ENCODE assay signal across 27 cellular contexts in the genomic region with DNA sequence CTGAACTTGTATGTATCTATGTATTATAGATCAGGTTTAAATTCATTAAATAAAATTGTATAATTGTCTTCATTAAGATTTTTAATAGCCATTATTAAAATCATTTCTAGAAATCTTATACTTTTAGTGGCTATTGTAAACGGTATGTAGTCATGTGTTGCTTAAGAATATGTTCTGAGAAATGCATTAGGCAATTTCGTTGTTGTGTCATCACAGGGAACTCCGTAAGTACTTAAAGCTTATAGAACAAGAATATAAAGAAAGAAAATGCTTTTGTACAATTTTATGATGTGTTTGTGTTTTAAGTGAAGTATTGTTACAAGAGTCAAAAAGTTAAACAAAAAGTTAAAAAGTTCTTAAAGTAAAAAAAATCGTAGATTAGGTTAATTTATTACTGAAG.
"Had no signal": no experiment of that assay in that cellular context is flagged by ENCODE, and none has a peak within 500 bp of the region (broad histone marks: within the 10 kb centered on the region; RNA-seq: fewer than 3 reads in every experiment).

No MANE protein-coding gene starts in this region.

- H3K27ac ChIP-seq: KMS-11, Peyer's patch, RWPE1, SJCRH30, VCaP had no signal

- H3K9ac ChIP-seq: KMS-11, SK-N-SH had no signal

- H3K9me3 ChIP-seq: MG63, Peyer's patch, SJCRH30, SK-N-SH had no signal

- H3K4me3 ChIP-seq: MG63, Peyer's patch, SJCRH30 had no signal

- H3K27me3 ChIP-seq: MG63, Peyer's patch, SJCRH30 had no signal

- H3K4me1 Mint-ChIP-seq: activated CD4-positive, alpha-beta memory T cell treated with anti-CD3 and anti-CD28 coated beads, Interleukin-2, amount 10 ng/mL, durations not matched to agents 7 days and 5 days; activated T-helper 17 cell treated with anti-CD3 and anti-CD28 coated beads, Interleukin-2, amount 50 U/mL, for 72 hours had no signal

- H3K27ac Mint-ChIP-seq: activated CD4-positive, alpha-beta memory T cell treated with anti-CD3 and anti-CD28 coated beads, Interleukin-2, amount 10 ng/mL, durations not matched to agents 7 days and 5 days; activated naive CD4-positive, alpha-beta T cell treated with anti-CD3 and anti-CD28 coated beads for 36 hours; activated naive CD8-positive, alpha-beta T cell; activated T-helper 17 cell treated with anti-CD3 and anti-CD28 coated beads, Interleukin-2, amount 50 U/mL, for 72 hours had no signal

- H3K36me3 ChIP-seq: MG63, Peyer's patch, SJCRH30 had no signal

- H3K4me3 Mint-ChIP-seq: activated CD4-positive, alpha-beta memory T cell treated with anti-CD3 and anti-CD28 coated beads, Interleukin-2, amount 10 ng/mL, durations not matched to agents 7 days and 5 days; activated naive CD4-positive, alpha-beta T cell treated with anti-CD3 and anti-CD28 coated beads for 36 hours; activated naive CD8-positive, alpha-beta T cell; activated T-helper 17 cell treated with anti-CD3 and anti-CD28 coated beads, Interleukin-2, amount 50 U/mL, for 72 hours had no signal

- H3K9me3 Mint-ChIP-seq: activated CD4-positive, alpha-beta memory T cell treated with anti-CD3 and anti-CD28 coated beads, Interleukin-2, amount 10 ng/mL, durations not matched to agents 7 days and 5 days; activated naive CD4-positive, alpha-beta T cell treated with anti-CD3 and anti-CD28 coated beads for 36 hours; activated T-helper 17 cell treated with anti-CD3 and anti-CD28 coated beads, Interleukin-2, amount 50 U/mL, for 72 hours had no signal

- H3K4me1 ChIP-seq: Peyer's patch, SJCRH30 had no signal

- H3K27me3 Mint-ChIP-seq: activated CD4-positive, alpha-beta memory T cell treated with anti-CD3 and anti-CD28 coated beads, Interleukin-2, amount 10 ng/mL, durations not matched to agents 7 days and 5 days; activated naive CD8-positive, alpha-beta T cell; activated T-helper 17 cell treated with anti-CD3 and anti-CD28 coated beads, Interleukin-2, amount 50 U/mL, for 72 hours had no signal

- DNase-seq: activated CD4-positive, alpha-beta memory T cell treated with anti-CD3 and anti-CD28 coated beads, Interleukin-2, amount 10 ng/mL, durations not matched to agents 7 days and 5 days; activated CD4-positive, alpha-beta T cell treated with anti-CD3 and anti-CD28 coated beads, Interleukin-2, amount 50 U/mL, for 1 hour; activated CD4-positive, CD25-positive, alpha-beta regulatory T cell; activated gamma-delta T cell; activated naive CD4-positive, alpha-beta T cell treated with anti-CD3 and anti-CD28 coated beads for 36 hours; activated T-cell treated with anti-CD3 and anti-CD28 coated beads for 4 hours; activated T-cell treated with anti-CD3 and anti-CD28 coated beads, Interleukin-2, amount 50 U/mL, for 48 hours; caudate nucleus; MG63; NCI-H1092 treated with DMSO at 0.1 percent for 48 hours; NCI-H1417 treated with DMSO at 0.1 percent for 48 hours; NCI-H1694; NCI-H2029; NCI-H345; NCI-H510A; NCI-H526 treated with DMSO at 0.1 percent for 48 hours; NCI-H82; Peyer's patch; Right ventricle myocardium superior; SJCRH30; SK-N-SH; T-helper 1 cell had no signal

- ATAC-seq: activated T-helper 17 cell treated with anti-CD3 and anti-CD28 coated beads, Interleukin-2, amount 50 U/mL, for 72 hours had no signal

- H3K36me3 Mint-ChIP-seq: activated naive CD8-positive, alpha-beta T cell had no signal

- H3K4me2 ChIP-seq: KMS-11, SK-N-SH had no signal
